10 cellular contexts compared by ENCODE assay signal in genomic region chr17:50686494-50687199, GRCh38. TPM values are rescaled to one million over a fixed set of nuclear protein-coding genes. Genes with fewer than 3 reads are reported as not detected.
A peak's percentile ranks its signal among the peaks of the same experiment; 100 is the strongest.
DNase-seq lines count a peak whose midpoint lies in the region; ATAC-seq lines count a peak whose summit lies in the region.
"Had no signal": no experiment of that assay in that cellular context is flagged by ENCODE, and none has a peak within 500 bp of the region (broad histone marks: within the 10 kb centered on the region; RNA-seq: fewer than 3 reads in every experiment).

No MANE protein-coding gene starts in this region.

- ATAC-seq in Right ventricle myocardium superior (ENCODE audit: poor library complexity): peak; percentile 74
- ATAC-seq in HG03442 (IDR thresholded peaks at IDR 0.05; ENCODE audit: unreplicated experiment): no peak
- no peak for ATAC-seq in GM21367 (IDR thresholded peaks at IDR 0.05; ENCODE audit: unreplicated experiment)

- no peaks in the 10 kb centered on the region for H3K27me3 ChIP-seq in SJSA1 (replicated peaks)
- no peaks in the 10 kb centered on the region for H3K27me3 ChIP-seq in rectal smooth muscle tissue (ENCODE audit: control insufficient read depth, insufficient read depth, low read length)

- H3K4me3 ChIP-seq in SJSA1 (no peak overlapping the region), rectal smooth muscle tissue (ENCODE audit: low read length) (peak overlapping the region; percentile 1)

- H3K27ac ChIP-seq in SJSA1: no peak overlapping the region
- H3K27ac ChIP-seq in rectal smooth muscle tissue (ENCODE audit: low read depth, low read length): peak overlapping the region; percentile 69
- H3K27ac ChIP-seq: parathyroid adenoma had no signal

- no peaks in the 10 kb centered on the region; the same call in 1 of the 2 replicates for H3K36me3 ChIP-seq in SJSA1
- no peaks in the 10 kb centered on the region for H3K36me3 ChIP-seq in rectal smooth muscle tissue (ENCODE audit: control insufficient read depth, insufficient read depth, low read length)

- H3K4me1 ChIP-seq in SJSA1 (replicated peaks) (peaks cover 11% of the 10 kb centered on the region), rectal smooth muscle tissue (ENCODE audit: control insufficient read depth, insufficient read depth, low read length) (peaks cover 23% of the 10 kb centered on the region)

- peak; percentile 36 for DNase-seq in DMS79 (lab: John Stamatoyannopoulos, UW)
- DNase-seq in SJSA1 (ENCODE audit: low read depth in 1 of 2, low spot score in 2 of 2): peak; percentile 62 to 81
- DNase-seq in Right ventricle myocardium superior: peak; percentile 62
- DNase-seq in NCI-H146 treated with DMSO at 0.1 percent for 48 hours (lab: John Stamatoyannopoulos, UW; ENCODE audit: unreplicated experiment): no peak
- no peak for DNase-seq in activated CD8-positive, alpha-beta memory T cell treated with anti-CD3 and anti-CD28 coated beads, Interleukin-2, amount 50 U/mL, for 48 hours
- DNase-seq: T-helper 9 cell had no signal

- intact Hi-C loops in Right ventricle myocardium superior (cut with DNase I): no loop called here

- H3K9ac ChIP-seq in rectal smooth muscle tissue (ENCODE audit: low read length): no peak overlapping the region
- H3K9ac ChIP-seq: parathyroid adenoma had no signal

- H3K9me3 ChIP-seq in SJSA1 (replicated peaks): no peaks in the 10 kb centered on the region

RNA-seq across cellular contexts. Expression of gene ANKRD40, which starts 21.1 kb away (rescaled TPM):
- 69.1 and 83.1 TPM in 2 replicates for total RNA-seq in SJSA1 (2014; rRNA removed; shearing (Covaris generic))
- total RNA-seq in Right ventricle myocardium superior: 58.4 TPM

RNA-seq across cellular contexts. Expression of gene LUC7L3, which starts 32.8 kb away (rescaled TPM):
- 46.4 and 49.6 TPM in 2 replicates for total RNA-seq in SJSA1 (2014; rRNA removed; shearing (Covaris generic))
- total RNA-seq in Right ventricle myocardium superior: 58.1 TPM

RNA-seq across cellular contexts. Expression of gene ABCC3, which starts 52.0 kb away (rescaled TPM):
- 7.6 and 9.6 TPM in 2 replicates for total RNA-seq in SJSA1 (2014; rRNA removed; shearing (Covaris generic))
- total RNA-seq in Right ventricle myocardium superior: 0.43 TPM

Comparison
In these comparisons a context has a peak if more than half of its experiments do, and no peak if none do; other contexts are left out.
1. DNase-seq: peak in DMS79 (single experiment), SJSA1 (2 of 2) and Right ventricle myocardium superior (single experiment); none in NCI-H146 treated with DMSO at 0.1 percent for 48 hours (single experiment) and activated CD8-positive, alpha-beta memory T cell treated with anti-CD3 and anti-CD28 coated beads, Interleukin-2, amount 50 U/mL, for 48 hours (single experiment).